Comparison of ENCODE assay signal across 11 cellular contexts in the genomic region with DNA sequence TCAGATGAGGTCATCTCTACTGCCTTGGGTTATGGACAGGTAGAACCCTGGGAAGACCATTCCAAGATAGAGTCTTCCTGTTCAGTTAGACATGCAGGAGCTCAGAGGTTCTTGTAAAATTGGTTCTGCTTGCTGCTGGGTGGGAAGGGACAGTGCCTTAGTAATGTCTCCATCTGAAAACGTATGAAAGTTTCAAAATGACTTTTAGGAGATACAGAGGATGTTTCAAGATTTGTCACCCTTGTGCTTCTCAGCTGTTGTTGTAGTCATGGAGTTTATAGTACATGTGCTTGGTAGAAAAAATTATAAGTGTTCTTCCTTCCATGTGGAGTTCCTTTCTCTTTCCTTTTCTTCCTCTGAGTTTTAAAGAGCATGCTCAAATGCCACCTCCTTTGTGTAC.
A peak's percentile ranks its signal among the peaks of the same experiment; 100 is the strongest.
DNase-seq lines count a peak whose midpoint lies in the region; ATAC-seq and TF ChIP-seq lines count a peak whose summit lies in the region.
"Had no signal": no experiment of that assay in that cellular context is flagged by ENCODE, and none has a peak within 500 bp of the region (broad histone marks: within the 10 kb centered on the region; RNA-seq: fewer than 3 reads in every experiment).

No MANE protein-coding gene starts in this region.

- TF ChIP-seq POLR2A in stomach (IDR thresholded peaks at IDR 0.05), result no peak

- TF ChIP-seq EP300 in stomach (IDR thresholded peaks at IDR 0.05), result no peak

- no peaks in the 10 kb centered on the region for H3K4me1 ChIP-seq in stomach

- peak overlapping the region; percentile 25 for H3K4me3 Mint-ChIP-seq in activated naive CD8-positive, alpha-beta T cell treated with anti-CD3 and anti-CD28 coated beads, Interleukin-2, amount 50 U/mL, for 24 hours

- H3K27ac Mint-ChIP-seq in activated naive CD8-positive, alpha-beta T cell treated with anti-CD3 and anti-CD28 coated beads, Interleukin-2, amount 50 U/mL, for 24 hours, result peak overlapping the region; percentile 62

- H3K4me1 Mint-ChIP-seq in activated naive CD8-positive, alpha-beta T cell treated with anti-CD3 and anti-CD28 coated beads, Interleukin-2, amount 50 U/mL, for 24 hours, result peaks cover 47% of the 10 kb centered on the region

- peak; percentile 33 for DNase-seq in activated CD4-positive, alpha-beta T cell treated with anti-CD3 and anti-CD28 coated beads for 48 hours
- DNase-seq in activated CD4-positive, alpha-beta T cell treated with anti-CD3 and anti-CD28 coated beads, Interleukin-2, amount 50 U/mL, for 4 hours, result no peak
- DNase-seq in activated naive CD8-positive, alpha-beta T cell treated with anti-CD3 and anti-CD28 coated beads, Interleukin-2, amount 50 U/mL, for 24 hours, result no peak
- DNase-seq in NOMO-1 treated with DMSO at 0.1 percent for 48 hours (lab: John Stamatoyannopoulos, UW; ENCODE audit: unreplicated experiment) (no peak), amniotic stem cell (lab: John Stamatoyannopoulos, UW) (no peak), stomach (no peak)
- DNase-seq: mesenchymal stem cell, NCI-H1436 treated with DMSO at 0.1 percent for 48 hours had no signal

- peaks cover 5% of the 10 kb centered on the region for H3K9me3 Mint-ChIP-seq in activated naive CD8-positive, alpha-beta T cell treated with anti-CD3 and anti-CD28 coated beads, Interleukin-2, amount 50 U/mL, for 24 hours

- no peaks in the 10 kb centered on the region for H3K9me3 ChIP-seq in stomach

- no peaks in the 10 kb centered on the region for H3K36me3 ChIP-seq in stomach
- H3K36me3 ChIP-seq: cardiac muscle cell had no signal

- H3K36me3 Mint-ChIP-seq in activated naive CD8-positive, alpha-beta T cell treated with anti-CD3 and anti-CD28 coated beads, Interleukin-2, amount 50 U/mL, for 24 hours (ENCODE audit: low read depth), result peaks cover 4% of the 10 kb centered on the region

- no peak overlapping the region for H3K27ac ChIP-seq in stomach
- H3K27ac ChIP-seq: cardiac muscle cell had no signal

- ATAC-seq in GM21390 (IDR thresholded peaks at IDR 0.05; ENCODE audit: unreplicated experiment) (peak; percentile 99), HG03097 (IDR thresholded peaks at IDR 0.05; ENCODE audit: low FRiP score, unreplicated experiment) (peak; percentile 95)
- peak; percentile 92 for ATAC-seq in activated naive CD8-positive, alpha-beta T cell treated with anti-CD3 and anti-CD28 coated beads, Interleukin-2, amount 50 U/mL, for 24 hours

- no peak overlapping the region for H3K4me3 ChIP-seq in stomach
- H3K4me3 ChIP-seq: cardiac muscle cell had no signal

- H3K27me3 Mint-ChIP-seq in activated naive CD8-positive, alpha-beta T cell treated with anti-CD3 and anti-CD28 coated beads, Interleukin-2, amount 50 U/mL, for 24 hours, result no peaks in the 10 kb centered on the region

- no peak for TF ChIP-seq CTCF in stomach (IDR thresholded peaks at IDR 0.05)

- H3K27me3 ChIP-seq in stomach, result no peaks in the 10 kb centered on the region
- H3K27me3 ChIP-seq: cardiac muscle cell had no signal

- WGBS in stomach, 5 donors, result 65 to 82% (median 74%) methylated on average over 1 of the region's 1 CpG

- intact Hi-C loops in stomach (cut with DNase I; ENCODE audit: low total_unique reads), result no loop called here
